In the genomic region with DNA sequence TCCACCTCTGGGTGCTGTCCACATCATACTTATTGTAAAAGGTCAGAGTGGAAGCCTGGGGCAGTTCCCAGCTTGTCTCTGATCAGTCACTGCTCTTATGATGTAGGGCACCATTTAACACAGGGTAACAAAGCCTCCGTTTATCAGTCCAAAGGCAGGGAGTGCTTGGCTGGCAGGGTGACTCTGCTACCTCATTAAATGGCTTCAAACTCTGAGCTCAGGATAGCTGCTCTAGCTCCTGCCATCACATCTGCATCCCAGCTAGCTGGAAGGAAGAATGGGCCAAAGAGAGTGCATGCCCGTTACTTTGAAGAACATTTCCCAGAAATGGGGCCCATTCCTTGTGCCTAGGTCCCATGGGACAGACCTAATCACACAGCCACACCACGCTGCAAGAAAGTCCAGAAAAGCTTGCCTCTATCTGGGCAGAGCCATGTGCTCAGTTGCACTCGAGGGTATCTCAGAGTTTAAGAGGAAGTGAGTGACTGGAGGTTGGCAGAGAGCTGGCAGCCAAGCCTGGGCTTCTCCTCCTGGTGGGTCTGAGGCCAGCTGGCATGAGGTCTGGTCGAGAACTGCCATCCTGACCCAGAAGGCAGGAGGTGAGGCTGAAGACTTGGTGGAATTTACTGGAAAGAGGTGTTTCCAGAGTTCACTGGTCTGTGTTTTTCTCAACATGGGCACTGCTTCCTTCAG, we compare ENCODE assay signal across 15 cellular contexts.
"Had no signal": no experiment of that assay in that cellular context is flagged by ENCODE, and none has a peak within 500 bp of the region (broad histone marks: within the 10 kb centered on the region; RNA-seq: fewer than 3 reads in every experiment).

No MANE protein-coding gene starts in this region.

- H3K4me1 ChIP-seq: colonic mucosa, esophagus squamous epithelium, gastrocnemius medialis, thyroid gland had no signal

- H3K27me3 ChIP-seq: colonic mucosa, gastrocnemius medialis, thyroid gland had no signal

- DNase-seq: activated CD4-positive, alpha-beta T cell treated with anti-CD3 and anti-CD28 coated beads for 4 hours; activated CD4-positive, alpha-beta T cell treated with anti-CD3 and anti-CD28 coated beads, Interleukin-2, amount 50 U/mL, for 48 hours; activated naive CD4-positive, alpha-beta T cell treated with Interleukin-2 at 50 U/mL for 16 hours; activated T-cell treated with anti-CD3 and anti-CD28 coated beads, Interleukin-2, amount 50 U/mL, for 4 hours; esophagus squamous epithelium; gastrocnemius medialis; nephron progenitor cell; small intestine; stimulated activated CD4-positive, alpha-beta T cell treated with anti-CD3 and anti-CD28 coated beads, Interleukin-2, amount 100 ng/mL, for 24 hours; stimulated activated naive CD4-positive, alpha-beta T cell; T1000; thyroid gland had no signal

- ATAC-seq: activated T-cell treated with anti-CD3 and anti-CD28 coated beads, Interleukin-2, amount 50 U/mL, for 4 hours; gastrocnemius medialis; sciatic nerve; WTC11 had no signal

- H3K9me3 ChIP-seq: colonic mucosa, gastrocnemius medialis, thyroid gland had no signal

- H3K27ac ChIP-seq: colonic mucosa, esophagus squamous epithelium, gastrocnemius medialis, thyroid gland had no signal

- H3K36me3 ChIP-seq: colonic mucosa, esophagus squamous epithelium, gastrocnemius medialis, thyroid gland had no signal

- H3K4me3 ChIP-seq: colonic mucosa, esophagus squamous epithelium, gastrocnemius medialis, thyroid gland had no signal
